In the genomic region with DNA sequence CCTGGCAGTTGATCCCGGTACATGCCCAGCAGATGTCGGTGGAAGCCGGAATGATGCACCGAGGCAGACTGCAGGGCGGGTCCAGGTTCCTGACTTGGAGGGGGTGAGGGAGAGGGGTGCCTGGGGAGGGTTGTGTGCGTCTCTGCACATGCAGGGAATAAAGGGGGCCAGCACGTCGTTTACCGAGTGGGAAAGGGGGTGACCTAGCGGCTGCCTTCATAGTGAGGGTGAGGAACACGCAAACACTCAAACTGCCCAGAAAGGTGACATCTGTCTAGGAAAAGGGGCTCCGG, we compare ENCODE assay signal across 27 cellular contexts.
"Had no signal": no experiment of that assay in that cellular context is flagged by ENCODE, and none has a peak within 500 bp of the region (broad histone marks: within the 10 kb centered on the region; RNA-seq: fewer than 3 reads in every experiment).

No MANE protein-coding gene starts in this region.

- ATAC-seq: esophagus mucosa; foreskin keratinocyte; gastroesophageal sphincter; heart left ventricle; left cardiac atrium; naive thymus-derived CD4-positive, alpha-beta T cell; stimulated activated naive B cell treated with anti-CD40 and anti-IgM and Interleukin-4, amounts not matched to agents 10 μg/mL and 1 μg/mL and 100 μg/mL, for 72 hours had no signal

- H3K4me3 Mint-ChIP-seq: dendritic cell treated with granulocyte-macrophage colony-stimulating factor and Interleukin-4, amounts not matched to agents 40 ng/mL and 50 ng/mL, for 4 days; endodermal cell; naive thymus-derived CD4-positive, alpha-beta T cell; nephron; neural progenitor cell; stimulated activated naive B cell treated with anti-CD40 and anti-IgM and Interleukin-4, amounts not matched to agents 10 μg/mL and 1 μg/mL and 100 μg/mL, for 72 hours; stimulated activated naive CD8-positive, alpha-beta T cell treated with anti-CD3 and anti-CD28 coated beads, Interleukin-15, Interleukin-2, amounts not matched to agents 100 ng/mL and 50 ng/mL, for 24 hours had no signal

- H3K36me3 Mint-ChIP-seq: naive thymus-derived CD4-positive, alpha-beta T cell; neural progenitor cell; stimulated activated naive B cell treated with anti-CD40 and anti-IgM and Interleukin-4, amounts not matched to agents 10 μg/mL and 1 μg/mL and 100 μg/mL, for 72 hours had no signal

- H3K9me3 ChIP-seq: colonic mucosa, gastroesophageal sphincter, heart left ventricle, left lung, prostate gland, right lobe of liver, thoracic aorta, tibial nerve, vagina had no signal

- H3K27ac ChIP-seq: colonic mucosa, epithelial cell of prostate, foreskin keratinocyte, gastroesophageal sphincter, heart left ventricle, hepatocyte, left lung, neural progenitor cell, prostate gland, right lobe of liver, thoracic aorta, tibial nerve, vagina had no signal

- DNase-seq: colonic mucosa; effector CD8-positive, alpha-beta T cell; endodermal cell; foreskin keratinocyte; left cardiac atrium; left lung; mesenchymal stem cell; midbrain; naive thymus-derived CD4-positive, alpha-beta T cell; right lobe of liver; small intestine; stimulated activated CD4-positive, alpha-beta T cell treated with anti-CD3 and anti-CD28 coated beads, Interleukin-15, amount 100 ng/mL, for 24 hours; stimulated activated CD4-positive, alpha-beta T cell treated with anti-CD3 and anti-CD28 coated beads, Interleukin-2, amount 100 ng/mL, for 48 hours; stimulated activated naive B cell treated with anti-CD40 and anti-IgM and Interleukin-4, amounts not matched to agents 10 μg/mL and 1 μg/mL and 100 μg/mL, for 72 hours had no signal

- H3K27me3 ChIP-seq: colonic mucosa, foreskin keratinocyte, hepatocyte, neural progenitor cell, right lobe of liver, tibial nerve, vagina had no signal

- H3K4me1 ChIP-seq: colonic mucosa, foreskin keratinocyte, heart left ventricle, left lung, neural progenitor cell, prostate gland, right lobe of liver, tibial nerve, vagina had no signal

- H3K27ac Mint-ChIP-seq: dendritic cell treated with granulocyte-macrophage colony-stimulating factor and Interleukin-4, amounts not matched to agents 40 ng/mL and 50 ng/mL, for 4 days; endodermal cell; naive thymus-derived CD4-positive, alpha-beta T cell; nephron; neural progenitor cell; stimulated activated naive B cell treated with anti-CD40 and anti-IgM and Interleukin-4, amounts not matched to agents 10 μg/mL and 1 μg/mL and 100 μg/mL, for 72 hours; stimulated activated naive CD8-positive, alpha-beta T cell treated with anti-CD3 and anti-CD28 coated beads, Interleukin-15, Interleukin-2, amounts not matched to agents 100 ng/mL and 50 ng/mL, for 24 hours had no signal

- H3K9ac ChIP-seq: neural progenitor cell had no signal

- H3K4me3 ChIP-seq: colonic mucosa, gastroesophageal sphincter, heart left ventricle, hepatocyte, left lung, neural progenitor cell, prostate gland, right lobe of liver, thoracic aorta, tibial nerve, vagina had no signal

- H3K36me3 ChIP-seq: colonic mucosa, gastroesophageal sphincter, heart left ventricle, left lung, neural progenitor cell, prostate gland, right lobe of liver, thoracic aorta, tibial nerve, vagina had no signal

- H3K4me2 ChIP-seq: hepatocyte, neural progenitor cell had no signal

- H3K4me1 Mint-ChIP-seq: endodermal cell; nephron; neural progenitor cell; stimulated activated naive B cell treated with anti-CD40 and anti-IgM and Interleukin-4, amounts not matched to agents 10 μg/mL and 1 μg/mL and 100 μg/mL, for 72 hours had no signal

- H3K9me3 Mint-ChIP-seq: dendritic cell treated with granulocyte-macrophage colony-stimulating factor and Interleukin-4, amounts not matched to agents 40 ng/mL and 50 ng/mL, for 4 days; stimulated activated naive B cell treated with anti-CD40 and anti-IgM and Interleukin-4, amounts not matched to agents 10 μg/mL and 1 μg/mL and 100 μg/mL, for 72 hours; stimulated activated naive CD8-positive, alpha-beta T cell treated with anti-CD3 and anti-CD28 coated beads, Interleukin-15, Interleukin-2, amounts not matched to agents 100 ng/mL and 50 ng/mL, for 24 hours had no signal

- H3K27me3 Mint-ChIP-seq: dendritic cell treated with granulocyte-macrophage colony-stimulating factor and Interleukin-4, amounts not matched to agents 40 ng/mL and 50 ng/mL, for 4 days had no signal
